Comparison of ENCODE assay signal across 12 cellular contexts in genomic region chr18:7174359-7175107, GRCh38. TPM values are rescaled to one million over a fixed set of nuclear protein-coding genes. Genes with fewer than 3 reads are reported as not detected.
DNase-seq lines count a peak whose midpoint lies in the region; ATAC-seq and TF ChIP-seq lines count a peak whose summit lies in the region.
"Had no signal": no experiment of that assay in that cellular context is flagged by ENCODE, and none has a peak within 500 bp of the region (broad histone marks: within the 10 kb centered on the region; RNA-seq: fewer than 3 reads in every experiment).

No MANE protein-coding gene starts in this region.

- H3K9me3 ChIP-seq in right cardiac atrium (ENCODE audit: control insufficient read depth, low read length) (no peaks in the 10 kb centered on the region), smooth muscle cell (replicated peaks; ENCODE audit: low read depth) (no peaks in the 10 kb centered on the region), prostate gland (no peaks in the 10 kb centered on the region)
- H3K9me3 ChIP-seq: transverse colon had no signal

- no peaks in the 10 kb centered on the region for H3F3A ChIP-seq in smooth muscle cell (ENCODE audit: low read depth)

- TF ChIP-seq POLR2A in prostate gland (IDR thresholded peaks at IDR 0.05): no peak

- H3K4me1 ChIP-seq in right cardiac atrium (ENCODE audit: control insufficient read depth, insufficient read depth, low read length): no peaks in the 10 kb centered on the region
- no peaks in the 10 kb centered on the region for H3K4me1 ChIP-seq in smooth muscle cell (ENCODE audit: low read depth)
- H3K4me1 ChIP-seq in prostate gland (replicated peaks): no peaks in the 10 kb centered on the region
- H3K4me1 ChIP-seq: transverse colon had no signal

- 72% methylated on average over 14 of the region's 14 CpGs for WGBS in right cardiac atrium
- 78% methylated on average over 14 of the region's 14 CpGs for WGBS in smooth muscle cell (ENCODE audit: low lambda C conversion rate)
- 85% methylated on average over 14 of the region's 14 CpGs for WGBS in prostate gland

- H3K27ac ChIP-seq in right cardiac atrium (ENCODE audit: low read length) (no peak overlapping the region), smooth muscle cell (ENCODE audit: low read depth) (no peak overlapping the region), prostate gland (no peak overlapping the region)
- H3K27ac ChIP-seq: transverse colon had no signal

- no peak overlapping the region for H3K9ac ChIP-seq in smooth muscle cell (ENCODE audit: low read depth)

- ATAC-seq in right cardiac atrium: peak; percentile 33 to 44
- ATAC-seq in HG03432 (IDR thresholded peaks at IDR 0.05; ENCODE audit: unreplicated experiment): no peak
- ATAC-seq in GM18498 (IDR thresholded peaks at IDR 0.05; ENCODE audit: unreplicated experiment): no peak
- ATAC-seq: HCT116 had no signal

- no peak overlapping the region for H2AFZ ChIP-seq in smooth muscle cell (ENCODE audit: low read depth)

- H3K27me3 ChIP-seq in right cardiac atrium (ENCODE audit: control insufficient read depth, insufficient read depth) (no peaks in the 10 kb centered on the region), smooth muscle cell (ENCODE audit: low read depth) (no peaks in the 10 kb centered on the region), prostate gland (replicated peaks; ENCODE audit: insufficient read depth) (no peaks in the 10 kb centered on the region)
- H3K27me3 ChIP-seq: transverse colon had no signal

- H3K4me3 ChIP-seq in right cardiac atrium (ENCODE audit: low read length) (no peak overlapping the region), smooth muscle cell (no peak overlapping the region), prostate gland (no peak overlapping the region)
- H3K4me3 ChIP-seq: transverse colon had no signal

- intact Hi-C loops in right cardiac atrium (cut with DNase I) (loop anchor here in 3 of 4 donors (10.0 kb wide), 2 partner anchors 250 to 260 kb away; no protein-coding TSS in a partner anchor), prostate gland (cut with DNase I) (loop anchor here (5.0 kb wide), 2 partner anchors 137 to 252 kb away; no protein-coding TSS in a partner anchor)

- TF ChIP-seq CTCF in smooth muscle cell (IDR thresholded peaks at IDR 0.05; ENCODE audit: borderline replicate concordance, insufficient read depth, poor library complexity, severe bottlenecking): peak; percentile 17
- no peak for TF ChIP-seq CTCF in prostate gland (IDR thresholded peaks at IDR 0.05)

- peak; percentile 16 for DNase-seq in H4 (ENCODE audit: low spot score)
- peak; percentile 59 for DNase-seq in SK-N-DZ (ENCODE audit: low spot score)
- DNase-seq in right cardiac atrium: peak in 1 of 3 donors; percentile 44
- no peak for DNase-seq in smooth muscle cell (lab: John Stamatoyannopoulos, UW; ENCODE audit: unreplicated experiment)
- no peak for DNase-seq in prostate gland (ENCODE audit: low spot score)
- DNase-seq: activated naive CD4-positive, alpha-beta T cell; NCI-H1105; transverse colon had no signal

- no peaks in the 10 kb centered on the region for H4K20me1 ChIP-seq in smooth muscle cell (ENCODE audit: low read depth)

- H3K4me2 ChIP-seq in smooth muscle cell: no peak overlapping the region

- H3K36me3 ChIP-seq in smooth muscle cell (ENCODE audit: low read depth): no peaks in the 10 kb centered on the region
- H3K36me3 ChIP-seq in prostate gland: no peaks in the 10 kb centered on the region
- H3K36me3 ChIP-seq: transverse colon had no signal

- H3K79me2 ChIP-seq in smooth muscle cell (ENCODE audit: low read depth): no peaks in the 10 kb centered on the region

RNA-seq across cellular contexts. Expression of gene LRRC30, which starts 56.4 kb away (rescaled TPM):
- not detected in 2 replicates for total RNA-seq in H4 (2014; rRNA removed; shearing (Covaris generic))
- not detected in 2 replicates for polyA plus RNA-seq in SK-N-DZ (2014; cell fraction: cytosol; rRNA removed)
- not detected in 2 replicates for polyA plus RNA-seq in SK-N-DZ (2014; cell fraction: nucleus; rRNA removed)
- total RNA-seq in right cardiac atrium (not detected), smooth muscle cell (not detected in 2 replicates), prostate gland (not detected)
- polyA plus RNA-seq in right cardiac atrium (not detected), smooth muscle cell (not detected in 2 replicates)
- total RNA-seq: transverse colon had no signal
- polyA plus RNA-seq: neural cell had no signal

RNA-seq across cellular contexts. Expression of gene LAMA1, which starts 56.9 kb away (rescaled TPM):
- total RNA-seq in H4 (2014; rRNA removed; shearing (Covaris generic)): 3.2 and 4.7 TPM in 2 replicates
- 25.4 and 30.3 TPM in 2 replicates for polyA plus RNA-seq in SK-N-DZ (2014; cell fraction: cytosol; rRNA removed)
- 47.9 and 73.0 TPM in 2 replicates for polyA plus RNA-seq in SK-N-DZ (2014; cell fraction: nucleus; rRNA removed)
- under 1 TPM in 2 of 4 donors, not detected in 2; 0.06 to 0.81 TPM for total RNA-seq in right cardiac atrium
- 0.02 TPM for polyA plus RNA-seq in right cardiac atrium
- 9.7 and 12.5 TPM in 2 replicates for total RNA-seq in smooth muscle cell
- polyA plus RNA-seq in smooth muscle cell: 6.7 and 8.5 TPM in 2 replicates
- 10 to 100 TPM in 1 of 2 donors, 1 to 10 TPM in 1; 1.8 to 59.6 TPM for total RNA-seq in prostate gland

Comparison
In these comparisons a context has a peak if more than half of its experiments do, and no peak if none do; other contexts are left out.
1. DNase-seq: peak in H4 (single experiment) and SK-N-DZ (single experiment); none in smooth muscle cell (single experiment) and prostate gland (single experiment).
2. ATAC-seq: peak in right cardiac atrium (2 of 2); none in HG03432 (single experiment) and GM18498 (single experiment).